In the genomic region with DNA sequence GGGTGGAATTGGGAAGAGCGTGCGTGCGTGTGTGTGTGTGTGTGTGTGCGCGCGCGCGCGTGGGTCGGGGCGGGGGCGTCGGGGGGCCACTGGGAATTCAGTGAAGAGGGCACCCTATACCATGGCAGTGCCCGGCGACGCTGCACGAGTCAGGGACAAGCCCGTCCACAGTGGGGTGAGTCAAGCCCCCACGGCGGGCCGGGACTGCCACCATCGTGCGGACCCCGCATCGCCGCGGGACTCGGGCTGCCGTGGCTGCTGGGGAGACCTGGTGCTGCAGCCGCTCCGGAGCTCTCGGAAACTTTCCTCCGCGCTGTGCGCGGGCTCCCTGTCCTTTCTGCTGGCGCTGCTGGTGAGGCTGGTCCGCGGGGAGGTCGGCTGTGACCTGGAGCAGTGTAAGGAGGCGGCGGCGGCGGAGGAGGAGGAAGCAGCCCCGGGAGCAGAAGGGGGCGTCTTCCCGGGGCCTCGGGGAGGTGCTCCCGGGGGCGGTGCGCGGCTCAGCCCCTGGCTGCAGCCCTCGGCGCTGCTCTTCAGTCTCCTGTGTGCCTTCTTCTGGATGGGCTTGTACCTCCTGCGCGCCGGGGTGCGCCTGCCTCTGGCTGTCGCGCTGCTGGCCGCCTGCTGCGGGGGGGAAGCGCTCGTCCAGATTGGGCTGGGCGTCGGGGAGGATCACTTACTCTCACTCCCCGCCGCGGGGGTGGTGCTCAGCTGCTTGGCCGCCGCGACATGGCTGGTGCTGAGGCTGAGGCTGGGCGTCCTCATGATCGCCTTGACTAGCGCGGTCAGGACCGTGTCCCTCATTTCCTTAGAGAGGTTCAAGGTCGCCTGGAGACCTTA, we compare ENCODE assay signal across 8 cellular contexts. TPM values are rescaled to one million over a fixed set of nuclear protein-coding genes. Genes with fewer than 3 reads are reported as not detected.
DNase-seq lines count a peak whose midpoint lies in the region; ATAC-seq, FAIRE-seq and TF ChIP-seq lines count a peak whose summit lies in the region.

No MANE protein-coding gene starts in this region.

- H3K9ac ChIP-seq in endothelial cell of umbilical vein (replicated peaks; ENCODE audit: extremely low read depth, insufficient read depth, low read length) = peak overlapping the region; percentile 90

- peak; percentile 36 for ATAC-seq in activated CD4-positive, alpha-beta T cell treated with anti-CD3 and anti-CD28 coated beads for 36 hours
- ATAC-seq in GM21423 (IDR thresholded peaks at IDR 0.05; ENCODE audit: unreplicated experiment) = no peak

- TF ChIP-seq POLR2A in endothelial cell of umbilical vein (IDR thresholded peaks at IDR 0.05; ENCODE audit: low read depth, low read length) = peak; percentile 71

- H3K9me1 ChIP-seq in endothelial cell of umbilical vein (replicated peaks; ENCODE audit: control insufficient read depth, extremely low read depth, insufficient read depth, low read length) = no peaks in the 10 kb centered on the region

- H3K4me1 Mint-ChIP-seq in activated CD4-positive, alpha-beta T cell treated with anti-CD3 and anti-CD28 coated beads for 36 hours = peaks cover 8% of the 10 kb centered on the region
- peaks cover 6% of the 10 kb centered on the region for H3K4me1 Mint-ChIP-seq in activated CD4-positive, alpha-beta T cell treated with anti-CD3 and anti-CD28 coated beads, Interleukin-2, amount 10 ng/mL, durations not matched to agents 7 days and 5 days

- H4K20me1 ChIP-seq in endothelial cell of umbilical vein (replicated peaks; ENCODE audit: control insufficient read depth, extremely low read depth, insufficient read depth, low read length) = no peaks in the 10 kb centered on the region

- peaks cover 28% of the 10 kb centered on the region for H3K4me1 ChIP-seq in endothelial cell of umbilical vein (ENCODE audit: control insufficient read depth, extremely low read depth, insufficient read depth, low read length)

- H3K4me2 ChIP-seq in endothelial cell of umbilical vein (ENCODE audit: insufficient read depth, low read length) = peak overlapping the region; percentile 99

- intact Hi-C loops in activated CD4-positive, alpha-beta T cell treated with anti-CD3 and anti-CD28 coated beads for 36 hours (cut with DNase I, micrococcal nuclease) = no loop called here
- intact Hi-C loops in endothelial cell of umbilical vein (cut with micrococcal nuclease) = loop anchor here (2.0 kb wide), 6 partner anchors 157 to 793 kb away; no protein-coding TSS in a partner anchor

- FAIRE-seq in endothelial cell of umbilical vein (lab: Jason Lieb, UNC) = peak; percentile 31

- peak; percentile 20 for DNase-seq in activated CD4-positive, alpha-beta T cell treated with anti-CD3 and anti-CD28 coated beads for 36 hours
- DNase-seq in activated CD4-positive, alpha-beta T cell treated with anti-CD3 and anti-CD28 coated beads, Interleukin-2, amount 10 ng/mL, durations not matched to agents 7 days and 5 days = no peak
- DNase-seq in SW480 (ENCODE audit: low spot score) = peak; percentile 23
- DNase-seq in endothelial cell of umbilical vein (ENCODE audit: low read depth, low spot score) = peak; percentile 85
- peak; percentile 49 to 80 for DNase-seq in lung microvascular endothelial cell (ENCODE audit: low read depth in 2 of 2)
- DNase-seq in substantia nigra (lab: John Stamatoyannopoulos, UW) = peak in 33 of 49 donors; percentile 5 to 72 (median 46)
- DNase-seq in GM19238 (ENCODE audit: insufficient read length, low spot score) = no peak

- H3K27me3 ChIP-seq in endothelial cell of umbilical vein (ENCODE audit: control insufficient read depth in 2 of 2, insufficient read depth in 2 of 2, low read length in 2 of 2) = no peaks in the 10 kb centered on the region

- H3K36me3 ChIP-seq in endothelial cell of umbilical vein (ENCODE audit: control insufficient read depth in 2 of 2, extremely low read depth in 1 of 2, insufficient read depth in 2 of 2, low read length in 2 of 2) = no peaks in the 10 kb centered on the region

- H3K9me3 ChIP-seq in endothelial cell of umbilical vein (replicated peaks; ENCODE audit: control insufficient read depth, insufficient read depth, low read length) = no peaks in the 10 kb centered on the region

- POLR2A ChIA-PET in activated CD4-positive, alpha-beta T cell treated with anti-CD3 and anti-CD28 coated beads for 36 hours (lab: Charles Lee) = no interaction called here
- POLR2A ChIA-PET in activated CD4-positive, alpha-beta T cell treated with anti-CD3 and anti-CD28 coated beads, Interleukin-2, amount 10 ng/mL, durations not matched to agents 7 days and 5 days (lab: Charles Lee) = no interaction called here
- POLR2A ChIA-PET in endothelial cell of umbilical vein (lab: Charles Lee) = interaction anchor here (0.9 kb wide), 1 partner anchor 338 kb away, joined by 3 read pairs; no protein-coding TSS in a partner anchor

- no peak overlapping the region for H3K4me3 Mint-ChIP-seq in activated CD4-positive, alpha-beta T cell treated with anti-CD3 and anti-CD28 coated beads for 36 hours
- H3K4me3 Mint-ChIP-seq in activated CD4-positive, alpha-beta T cell treated with anti-CD3 and anti-CD28 coated beads, Interleukin-2, amount 10 ng/mL, durations not matched to agents 7 days and 5 days = no peak overlapping the region

- H3K27me3 Mint-ChIP-seq in activated CD4-positive, alpha-beta T cell treated with anti-CD3 and anti-CD28 coated beads for 36 hours = peaks cover 33% of the 10 kb centered on the region
- peaks cover 44% of the 10 kb centered on the region for H3K27me3 Mint-ChIP-seq in activated CD4-positive, alpha-beta T cell treated with anti-CD3 and anti-CD28 coated beads, Interleukin-2, amount 10 ng/mL, durations not matched to agents 7 days and 5 days

- H3K27ac ChIP-seq in endothelial cell of umbilical vein (ENCODE audit: insufficient read depth, low read depth, low read length) = peak overlapping the region; percentile 75
- H3K27ac ChIP-seq in substantia nigra (ENCODE audit: low read depth, low read length, poor library complexity, severe bottlenecking) = peak overlapping the region; percentile 26

- H2AFZ ChIP-seq in endothelial cell of umbilical vein (ENCODE audit: low read depth, low read length) = peak overlapping the region; percentile 88

- no peak overlapping the region for H3K27ac Mint-ChIP-seq in activated CD4-positive, alpha-beta T cell treated with anti-CD3 and anti-CD28 coated beads for 36 hours
- no peak overlapping the region for H3K27ac Mint-ChIP-seq in activated CD4-positive, alpha-beta T cell treated with anti-CD3 and anti-CD28 coated beads, Interleukin-2, amount 10 ng/mL, durations not matched to agents 7 days and 5 days

- dilution Hi-C loops in endothelial cell of umbilical vein (cut with MboI; ENCODE audit: extremely low pct_ligation_motif_present, low sequenced_read_pairs) = no loop called here

- H3K79me2 ChIP-seq in endothelial cell of umbilical vein (ENCODE audit: control insufficient read depth, insufficient read depth, low read length) = peaks cover 48% of the 10 kb centered on the region

- CTCF ChIA-PET in activated CD4-positive, alpha-beta T cell treated with anti-CD3 and anti-CD28 coated beads for 36 hours (lab: Charles Lee) = no interaction called here
- CTCF ChIA-PET in activated CD4-positive, alpha-beta T cell treated with anti-CD3 and anti-CD28 coated beads, Interleukin-2, amount 10 ng/mL, durations not matched to agents 7 days and 5 days (lab: Charles Lee) = no interaction called here
- CTCF ChIA-PET in endothelial cell of umbilical vein (lab: Charles Lee) = interaction anchor here (0.7 to 3.5 kb wide), 12 partner anchors 10 to 862 kb away, joined by 3 to 22 read pairs (median 3); no protein-coding TSS in a partner anchor

- H3K9me3 Mint-ChIP-seq in activated CD4-positive, alpha-beta T cell treated with anti-CD3 and anti-CD28 coated beads for 36 hours (ENCODE audit: low read depth) = no peaks in the 10 kb centered on the region
- no peaks in the 10 kb centered on the region for H3K9me3 Mint-ChIP-seq in activated CD4-positive, alpha-beta T cell treated with anti-CD3 and anti-CD28 coated beads, Interleukin-2, amount 10 ng/mL, durations not matched to agents 7 days and 5 days

- peak in 1 of 2 donors; percentile 23 for TF ChIP-seq CTCF in endothelial cell of umbilical vein (IDR thresholded peaks at IDR 0.05; ENCODE audit: extremely low read depth in 1 of 2, insufficient read depth in 1 of 2, low read depth in 1 of 2, low read length in 2 of 2)

- H3K4me3 ChIP-seq in endothelial cell of umbilical vein (replicated peaks in 1 of 3; ENCODE audit: insufficient read depth in 1 of 3, low read depth in 1 of 3, low read length in 3 of 3) = peak overlapping the region; percentile 87 to 99 (median 97)

- TSS peak; percentile 65 for BruUV-seq in endothelial cell of umbilical vein (replicated peaks; lab: Mats Ljungman, UMichigan)

- H3K36me3 Mint-ChIP-seq in activated CD4-positive, alpha-beta T cell treated with anti-CD3 and anti-CD28 coated beads for 36 hours (ENCODE audit: low read depth) = no peaks in the 10 kb centered on the region
- H3K36me3 Mint-ChIP-seq in activated CD4-positive, alpha-beta T cell treated with anti-CD3 and anti-CD28 coated beads, Interleukin-2, amount 10 ng/mL, durations not matched to agents 7 days and 5 days (ENCODE audit: low read depth) = no peaks in the 10 kb centered on the region

TF ChIP-seq in endothelial cell of umbilical vein, 7 proteins besides CTCF, POLR2A, EP300 and RAD21:
- TF ChIP-seq POLR2AphosphoS5 (IDR thresholded peaks at IDR 0.05; ENCODE audit: insufficient read depth, low read depth, low read length) (peak; percentile 62), FOS (IDR thresholded peaks at IDR 0.05; ENCODE audit: borderline replicate concordance, insufficient read depth, low read length) (no peak)

RNA-seq across cellular contexts. Expression of a gene that starts 1.0 kb away (rescaled TPM):
- not detected for total RNA-seq in activated CD4-positive, alpha-beta T cell treated with anti-CD3 and anti-CD28 coated beads for 36 hours
- not detected for total RNA-seq in activated CD4-positive, alpha-beta T cell treated with anti-CD3 and anti-CD28 coated beads, Interleukin-2, amount 10 ng/mL, durations not matched to agents 7 days and 5 days
- total RNA-seq in endothelial cell of umbilical vein (25.7 and 27.4 TPM in 2 replicates), lung microvascular endothelial cell (1.3 and 2.0 TPM in 2 replicates)
- polyA plus RNA-seq in endothelial cell of umbilical vein = 12.9 and 14.0 TPM in 2 replicates
- polyA plus RNA-seq in endothelial cell of umbilical vein (2011; cell fraction: cytosol; rRNA removed) = 8.5 and 9.2 TPM in 2 replicates
- polyA plus RNA-seq in endothelial cell of umbilical vein (2011; cell fraction: nucleus; rRNA removed) = 29.2 and 33.7 TPM in 2 replicates
- polyA plus RNA-seq in endothelial cell of umbilical vein (2012) = 9.4 and 10.2 TPM in 2 replicates
- polyA minus RNA-seq in endothelial cell of umbilical vein = 75.7 and 87.0 TPM in 2 replicates
- polyA minus RNA-seq in endothelial cell of umbilical vein (2011; cell fraction: cytosol; rRNA and poly(A)+ RNA removed) = 151 TPM
- polyA minus RNA-seq in endothelial cell of umbilical vein (2011; cell fraction: nucleus; rRNA and poly(A)+ RNA removed) = 146 and 150 TPM in 2 replicates

Comparison
In these comparisons a context has a peak if more than half of its experiments do, and no peak if none do; other contexts are left out.
1. DNase-seq: peak in activated CD4-positive, alpha-beta T cell treated with anti-CD3 and anti-CD28 coated beads for 36 hours (single experiment), SW480 (single experiment), endothelial cell of umbilical vein (single experiment), lung microvascular endothelial cell (2 of 2) and substantia nigra (33 of 49); none in activated CD4-positive, alpha-beta T cell treated with anti-CD3 and anti-CD28 coated beads, Interleukin-2, amount 10 ng/mL, durations not matched to agents 7 days and 5 days (single experiment) and GM19238 (single experiment).